ENCODE assay signal across 11 cellular contexts in genomic region chr9:69542942-69543704, GRCh38.
DNase-seq lines count a peak whose midpoint lies in the region; ATAC-seq and TF ChIP-seq lines count a peak whose summit lies in the region.
"Had no signal": no experiment of that assay in that cellular context is flagged by ENCODE, and none has a peak within 500 bp of the region (broad histone marks: within the 10 kb centered on the region; RNA-seq: fewer than 3 reads in every experiment).

No MANE protein-coding gene starts in this region.

- no peak overlapping the region for H3K4me3 Mint-ChIP-seq in nephron
- H3K4me3 Mint-ChIP-seq: activated naive CD4-positive, alpha-beta T cell treated with anti-CD3 and anti-CD28 coated beads, Interleukin-2, amount 10 ng/mL, durations not matched to agents 7 days and 5 days; memory B cell had no signal

- H3K4me1 Mint-ChIP-seq in nephron: peaks cover 14% of the 10 kb centered on the region
- H3K4me1 Mint-ChIP-seq: activated naive CD4-positive, alpha-beta T cell treated with anti-CD3 and anti-CD28 coated beads, Interleukin-2, amount 10 ng/mL, durations not matched to agents 7 days and 5 days; memory B cell had no signal

- no peak for TF ChIP-seq CTCF in nephron (IDR thresholded peaks at IDR 0.05; ENCODE audit: unreplicated experiment in 3 of 3)

- H3K27me3 Mint-ChIP-seq in nephron (ENCODE audit: low read depth): peaks cover 9% of the 10 kb centered on the region

- DNase-seq in EH (ENCODE audit: low read depth) (peak; percentile 17), NCI-H187 (lab: John Stamatoyannopoulos, UW) (peak; percentile 68 to 71), cerebellar cortex (ENCODE audit: low spot score) (peak; percentile 34), RKO (ENCODE audit: low spot score) (no peak), GM03348 (ENCODE audit: low spot score) (no peak)
- DNase-seq in stimulated activated CD4-positive, alpha-beta T cell treated with anti-CD3 and anti-CD28 coated beads, Interleukin-2, amount 100 ng/mL, for 48 hours: no peak
- DNase-seq: activated naive CD4-positive, alpha-beta T cell treated with anti-CD3 and anti-CD28 coated beads, Interleukin-2, amount 10 ng/mL, durations not matched to agents 7 days and 5 days; NK-92 treated with Interleukin-12 subunit alpha and Interleukin-12 subunit beta, amount 100 ng/mL, for 24 hours had no signal

- peak overlapping the region; percentile 33 to 68 (median 61) for H3K27ac Mint-ChIP-seq in nephron
- H3K27ac Mint-ChIP-seq: activated naive CD4-positive, alpha-beta T cell treated with anti-CD3 and anti-CD28 coated beads, Interleukin-2, amount 10 ng/mL, durations not matched to agents 7 days and 5 days; memory B cell had no signal

- H3K36me3 Mint-ChIP-seq in nephron (ENCODE audit: low read depth): no peaks in the 10 kb centered on the region
- H3K36me3 Mint-ChIP-seq: activated naive CD4-positive, alpha-beta T cell treated with anti-CD3 and anti-CD28 coated beads, Interleukin-2, amount 10 ng/mL, durations not matched to agents 7 days and 5 days; memory B cell had no signal

- H3K9me3 Mint-ChIP-seq in nephron: no peaks in the 10 kb centered on the region
- H3K9me3 Mint-ChIP-seq: activated naive CD4-positive, alpha-beta T cell treated with anti-CD3 and anti-CD28 coated beads, Interleukin-2, amount 10 ng/mL, durations not matched to agents 7 days and 5 days; memory B cell had no signal

- ATAC-seq in HG03039 (IDR thresholded peaks at IDR 0.05; ENCODE audit: unreplicated experiment): no peak

Comparison
In these comparisons a context has a peak if more than half of its experiments do, and no peak if none do; other contexts are left out.
1. DNase-seq: peak in EH (single experiment), NCI-H187 (2 of 2) and cerebellar cortex (single experiment); none in RKO (single experiment), stimulated activated CD4-positive, alpha-beta T cell treated with anti-CD3 and anti-CD28 coated beads, Interleukin-2, amount 100 ng/mL, for 48 hours (0 of 2) and GM03348 (single experiment).